ENCODE assay signal across 32 cellular contexts in genomic region chr4:98469776-98470175, GRCh38.
DNase-seq lines count a peak whose midpoint lies in the region; ATAC-seq, FAIRE-seq and TF ChIP-seq lines count a peak whose summit lies in the region.
"Had no signal": no experiment of that assay in that cellular context is flagged by ENCODE, and none has a peak within 500 bp of the region (broad histone marks: within the 10 kb centered on the region; RNA-seq: fewer than 3 reads in every experiment).

No MANE protein-coding gene starts in this region.

- TF ChIP-seq POLR2A in K562 (conservative IDR thresholded peaks at IDR 0.05), result no peak

- H3K4me3 ChIP-seq in K562 (no peak overlapping the region), osteoblast (ENCODE audit: insufficient read depth, low read length) (no peak overlapping the region)
- H3K4me3 ChIP-seq: PC-9, thoracic aorta had no signal

- no peak overlapping the region for H3K9ac ChIP-seq in K562 (ENCODE audit: insufficient read depth in 1 of 2, low read depth in 2 of 2, low read length in 2 of 2)
- H3K9ac ChIP-seq: parathyroid adenoma, SK-N-SH had no signal

- H3K36me3 Mint-ChIP-seq in activated T-cell treated with anti-CD3 and anti-CD28 coated beads, Interleukin-2, amount 50 U/mL, for 72 hours (ENCODE audit: insufficient read depth in 2 of 2), result peaks cover 12 to 18% of the 10 kb centered on the region in 2 donors

- H3K4me3 Mint-ChIP-seq in activated T-cell treated with anti-CD3 and anti-CD28 coated beads, Interleukin-2, amount 50 U/mL, for 72 hours, result no peak overlapping the region
- H3K4me3 Mint-ChIP-seq: activated B cell treated with CpG ODN at 0.5 μM for 24 hours; B cell; CD4-positive, alpha-beta memory T cell; central memory CD8-positive, alpha-beta T cell; stimulated activated naive CD8-positive, alpha-beta T cell treated with anti-CD3 and anti-CD28 coated beads, Interleukin-15, amount 100 ng/mL, for 72 hours had no signal

- TF ChIP-seq EP300 in K562 (IDR thresholded peaks at IDR 0.05; ENCODE audit: low read length), result no peak

- CTCF ChIA-PET in K562 (lab: Yijun Ruan, JAX; ENCODE audit: low intra/inter-chr PET ratio), result no interaction called here

- intact Hi-C loops in K562 (cut with micrococcal nuclease), result loop anchor here (5.0 to 10.0 kb wide), 5 partner anchors 155 to 993 kb away; no protein-coding TSS in a partner anchor

- H3K4me1 Mint-ChIP-seq in activated T-cell treated with anti-CD3 and anti-CD28 coated beads, Interleukin-2, amount 50 U/mL, for 72 hours (ENCODE audit: low read depth), result peaks cover 54% of the 10 kb centered on the region

- TF ChIP-seq RAD21 in K562 (CRISPR knock-in tag; conservative IDR thresholded peaks at IDR 0.05 in 1 of 2, IDR thresholded peaks at IDR 0.05 in 1 of 2), result no peak

- H3K4me2 ChIP-seq in K562 (ENCODE audit: insufficient read depth, low read length) (no peak overlapping the region), osteoblast (ENCODE audit: insufficient read depth, low read length) (no peak overlapping the region)
- H3K4me2 ChIP-seq: PC-9, SK-N-SH had no signal

- DNase-seq in G401 (ENCODE audit: low spot score) (peak; percentile 34), K562 (ENCODE audit: extremely low read depth in 1 of 4, low spot score in 3 of 4) (no peak), iris pigment epithelial cell (ENCODE audit: low read depth) (peak; percentile 39), osteoblast (ENCODE audit: insufficient read length, low spot score, missing footprints) (peak; percentile 60), cortex of kidney (lab: John Stamatoyannopoulos, UW) (no peak), kidney tubule cell (ENCODE audit: low spot score) (no peak)
- DNase-seq in stimulated activated CD4-positive, alpha-beta T cell treated with anti-CD3 and anti-CD28 coated beads, Interleukin-4, amount 100 ng/mL, for 24 hours, result no peak
- DNase-seq in activated T-cell treated with anti-CD3 and anti-CD28 coated beads, Interleukin-2, amount 50 U/mL, for 72 hours, result no peak
- DNase-seq: activated B cell treated with CpG ODN at 0.5 μM for 24 hours; activated CD4-positive, alpha-beta T cell treated with anti-CD3 and anti-CD28 coated beads, Interleukin-2, amount 50 U/mL, for 1 hour; activated T-cell treated with anti-CD3 and anti-CD28 coated beads, Interleukin-2, amount 50 U/mL, for 1 hour; CD4-positive, alpha-beta memory T cell; dorsolateral prefrontal cortex; H7; left ventricle myocardium superior; NCI-H1930; NCI-H524; NK-92 treated with Interleukin-12 subunit alpha and Interleukin-12 subunit beta, amount 100 ng/mL, for 24 hours; PC-9; SK-N-SH; small intestine; stimulated activated CD4-positive, alpha-beta T cell treated with anti-CD3 and anti-CD28 coated beads, Interleukin-2, amount 100 ng/mL, for 24 hours; stimulated activated naive CD8-positive, alpha-beta T cell treated with anti-CD3 and anti-CD28 coated beads, Interleukin-15, amount 100 ng/mL, for 72 hours had no signal

- no peak for FAIRE-seq in K562 (lab: Jason Lieb, UNC)
- FAIRE-seq: endothelial cell of umbilical vein, GM12892, small intestine, urothelium cell line had no signal

- H3K9me3 Mint-ChIP-seq in activated T-cell treated with anti-CD3 and anti-CD28 coated beads, Interleukin-2, amount 50 U/mL, for 72 hours, result no peaks in the 10 kb centered on the region
- H3K9me3 Mint-ChIP-seq: activated B cell treated with CpG ODN at 0.5 μM for 24 hours; CD4-positive, alpha-beta memory T cell; central memory CD8-positive, alpha-beta T cell; stimulated activated naive CD8-positive, alpha-beta T cell treated with anti-CD3 and anti-CD28 coated beads, Interleukin-15, amount 100 ng/mL, for 72 hours had no signal

- no peaks in the 10 kb centered on the region for H3K27me3 ChIP-seq in K562 (ENCODE audit: control insufficient read depth in 2 of 2, insufficient read depth in 2 of 2, low read length in 2 of 2)
- H3K27me3 ChIP-seq in osteoblast (ENCODE audit: insufficient read depth, low read length), result no peaks in the 10 kb centered on the region
- H3K27me3 ChIP-seq: dorsolateral prefrontal cortex had no signal

- ATAC-seq in K562, result no peak
- ATAC-seq in activated T-cell treated with anti-CD3 and anti-CD28 coated beads, Interleukin-2, amount 50 U/mL, for 72 hours (replicated peaks in 1 of 2), result no peak
- ATAC-seq: left ventricle myocardium superior; Right ventricle myocardium inferior; stimulated activated naive CD8-positive, alpha-beta T cell treated with anti-CD3 and anti-CD28 coated beads, Interleukin-15, amount 100 ng/mL, for 72 hours had no signal

- no peaks in the 10 kb centered on the region for H3K9me1 ChIP-seq in K562 (ENCODE audit: control insufficient read depth, insufficient read depth, low read length)

- POLR2A ChIA-PET in K562 (lab: Yijun Ruan, JAX), result no interaction called here

- H3K36me3 ChIP-seq in K562 (ENCODE audit: control insufficient read depth, insufficient read depth, low read length) (no peaks in the 10 kb centered on the region), osteoblast (ENCODE audit: insufficient read depth, low read length) (peaks cover 11% of the 10 kb centered on the region)
- H3K36me3 ChIP-seq: thoracic aorta had no signal

- TF ChIP-seq CTCF in K562 (IDR thresholded peaks at IDR 0.05 in 2 of 3, conservative IDR thresholded peaks at IDR 0.05 in 1 of 3; ENCODE audit: insufficient read depth in 2 of 3, low read depth in 1 of 3, low read length in 3 of 3) (no peak), osteoblast (IDR thresholded peaks at IDR 0.05; ENCODE audit: extremely low read depth, low read depth, low read length) (no peak)

- 14% methylated on average over 3 of the region's 3 CpGs for WGBS in K562 (ENCODE audit: insufficient coverage, low coverage, missing lambda C conversion rate)

- no peaks in the 10 kb centered on the region for H3K79me2 ChIP-seq in K562 (ENCODE audit: control insufficient read depth, insufficient read depth, low read length)
- no peaks in the 10 kb centered on the region for H3K79me2 ChIP-seq in osteoblast (ENCODE audit: insufficient read depth, low read length)
- H3K79me2 ChIP-seq: parathyroid adenoma had no signal

- H3K9me3 ChIP-seq in K562 (replicated peaks; ENCODE audit: control insufficient read depth, insufficient read depth, low read depth, low read length) (no peaks in the 10 kb centered on the region), osteoblast (ENCODE audit: low read depth, low read length) (no peaks in the 10 kb centered on the region)
- H3K9me3 ChIP-seq: SK-N-SH, thoracic aorta had no signal

- H3K4me1 ChIP-seq in K562 (replicated peaks in 1 of 2; ENCODE audit: control insufficient read depth in 2 of 2, insufficient read depth in 2 of 2, low read length in 2 of 2), result no peaks in the 10 kb centered on the region; a peak in 3 of 5 replicates
- peaks cover 43% of the 10 kb centered on the region for H3K4me1 ChIP-seq in osteoblast (ENCODE audit: insufficient read depth, low read length)

- H3K27ac ChIP-seq in K562 (ENCODE audit: extremely low read depth, low read depth, low read length), result no peak overlapping the region
- H3K27ac ChIP-seq in osteoblast (ENCODE audit: low read depth, low read length), result peak overlapping the region; percentile 76
- H3K27ac ChIP-seq: HL-60, parathyroid adenoma, PC-9 had no signal

- no peaks in the 10 kb centered on the region for H3K27me3 Mint-ChIP-seq in activated T-cell treated with anti-CD3 and anti-CD28 coated beads, Interleukin-2, amount 50 U/mL, for 72 hours (ENCODE audit: low read depth)
- H3K27me3 Mint-ChIP-seq: activated B cell treated with CpG ODN at 0.5 μM for 24 hours; CD4-positive, alpha-beta memory T cell; central memory CD8-positive, alpha-beta T cell had no signal

- no peak overlapping the region for H3K27ac Mint-ChIP-seq in activated T-cell treated with anti-CD3 and anti-CD28 coated beads, Interleukin-2, amount 50 U/mL, for 72 hours
- H3K27ac Mint-ChIP-seq: activated B cell treated with CpG ODN at 0.5 μM for 24 hours, B cell had no signal

- H4K20me1 ChIP-seq in K562 (replicated peaks; ENCODE audit: control insufficient read depth, insufficient read depth, low read length) (no peaks in the 10 kb centered on the region), osteoblast (ENCODE audit: insufficient read depth, low read length) (no peaks in the 10 kb centered on the region)

- H2AFZ ChIP-seq in K562 (ENCODE audit: low read depth, low read length) (0 out of 2 replicates have a peak overlapping the region, but pooled peaks have one; percentile 78), osteoblast (ENCODE audit: low read length) (no peak overlapping the region)
- H2AFZ ChIP-seq: parathyroid adenoma, PC-9 had no signal

- in situ Hi-C loops in G401 (cut with HindIII; ENCODE audit: low sequenced_read_pairs), result no loop called here
- in situ Hi-C loops in K562 (cut with MboI), result loop anchor here (25.0 kb wide), 1 partner anchor 943 kb away; no protein-coding TSS in a partner anchor

- no TSS peak for BruUV-seq in K562 (replicated peaks; lab: Mats Ljungman, UMichigan)

TF ChIP-seq in K562, 482 proteins besides CTCF, POLR2A, EP300 and RAD21 (continues in another document):
- no peak for TF ChIP-seq ZNF717 (CRISPR knock-in tag; IDR thresholded peaks at IDR 0.05)
- TF ChIP-seq DPF2 (IDR thresholded peaks at IDR 0.05), result no peak
- no peak for TF ChIP-seq SIX5 (IDR thresholded peaks at IDR 0.05; ENCODE audit: borderline replicate concordance in 1 of 2, insufficient read depth in 1 of 2, low read depth in 1 of 2, low read length in 2 of 2)
- TF ChIP-seq ZNF311 (CRISPR knock-in tag; IDR thresholded peaks at IDR 0.05), result no peak
- no peak for TF ChIP-seq MCM3 (IDR thresholded peaks at IDR 0.05)
- TF ChIP-seq ZC3H11A (IDR thresholded peaks at IDR 0.05; ENCODE audit: low read depth, low read length), result no peak
- TF ChIP-seq RHOXF2B (CRISPR knock-in tag; conservative IDR thresholded peaks at IDR 0.05), result no peak
- TF ChIP-seq, protein P1, sequence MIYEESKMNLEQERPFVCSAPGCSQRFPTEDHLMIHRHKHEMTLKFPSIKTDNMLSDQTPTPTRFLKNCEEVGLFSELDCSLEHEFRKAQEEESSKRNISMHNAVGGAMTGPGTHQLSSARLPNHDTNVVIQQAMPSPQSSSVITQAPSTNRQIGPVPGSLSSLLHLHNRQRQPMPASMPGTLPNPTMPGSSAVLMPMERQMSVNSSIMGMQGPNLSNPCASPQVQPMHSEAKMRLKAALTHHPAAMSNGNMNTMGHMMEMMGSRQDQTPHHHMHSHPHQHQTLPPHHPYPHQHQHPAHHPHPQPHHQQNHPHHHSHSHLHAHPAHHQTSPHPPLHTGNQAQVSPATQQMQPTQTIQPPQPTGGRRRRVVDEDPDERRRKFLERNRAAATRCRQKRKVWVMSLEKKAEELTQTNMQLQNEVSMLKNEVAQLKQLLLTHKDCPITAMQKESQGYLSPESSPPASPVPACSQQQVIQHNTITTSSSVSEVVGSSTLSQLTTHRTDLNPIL (CRISPR knock-in tag; IDR thresholded peaks at IDR 0.05), result no peak
- no peak for TF ChIP-seq ZNF408 (CRISPR knock-in tag; IDR thresholded peaks at IDR 0.05; ENCODE audit: low read depth)
- TF ChIP-seq NEUROD1 (IDR thresholded peaks at IDR 0.05; ENCODE audit: borderline replicate concordance, low read depth, low read length, partially characterized antibody), result no peak
- no peak for TF ChIP-seq HMG20B (CRISPR knock-in tag; IDR thresholded peaks at IDR 0.05)
- TF ChIP-seq MBD2 (IDR thresholded peaks at IDR 0.05; ENCODE audit: borderline replicate concordance, low read depth), result no peak
- no peak for TF ChIP-seq GATAD2B (IDR thresholded peaks at IDR 0.05; ENCODE audit: borderline replicate concordance)
- no peak for TF ChIP-seq SREBF2 (CRISPR knock-in tag; IDR thresholded peaks at IDR 0.05)

Comparison
In these comparisons a context has a peak if more than half of its experiments do, and no peak if none do; other contexts are left out.
1. DNase-seq: peak in G401 (single experiment), iris pigment epithelial cell (single experiment) and osteoblast (single experiment); none in K562 (0 of 4), cortex of kidney (single experiment), stimulated activated CD4-positive, alpha-beta T cell treated with anti-CD3 and anti-CD28 coated beads, Interleukin-4, amount 100 ng/mL, for 24 hours (single experiment), activated T-cell treated with anti-CD3 and anti-CD28 coated beads, Interleukin-2, amount 50 U/mL, for 72 hours (0 of 2) and kidney tubule cell (single experiment).